ENCODE assay signal across 1 cellular context in genomic region chr6:139474145-139475108, GRCh38.
TF ChIP-seq lines count a peak whose summit lies in the region.

No MANE protein-coding gene starts in this region.

TF ChIP-seq in K562, 482 proteins besides CTCF, POLR2A, EP300 and RAD21 (continued from another document and continues in another):
- TF ChIP-seq ZNF696 (CRISPR knock-in tag; conservative IDR thresholded peaks at IDR 0.05) (no peak), NBN (IDR thresholded peaks at IDR 0.05; ENCODE audit: low read depth) (peak; percentile 87), TFE3 (CRISPR knock-in tag; IDR thresholded peaks at IDR 0.05) (peak; percentile 94), HDAC1 (IDR thresholded peaks at IDR 0.05) (0 out of 4 replicates have a peak, but pooled peaks of 1 of the 2 experiments have one; percentile 57), BRD9 (IDR thresholded peaks at IDR 0.05; ENCODE audit: low read depth, partially characterized antibody) (peak; percentile 90), DLX4 (CRISPR knock-in tag; IDR thresholded peaks at IDR 0.05) (no peak), MEF2D (tag; conservative IDR thresholded peaks at IDR 0.05; ENCODE audit: low read depth) (no peak), TCF15 (CRISPR knock-in tag; IDR thresholded peaks at IDR 0.05) (no peak), CEBPG (CRISPR knock-in tag; IDR thresholded peaks at IDR 0.05) (no peak), CEBPG (tag; conservative IDR thresholded peaks at IDR 0.05 in 1 of 2, IDR thresholded peaks at IDR 0.05 in 1 of 2) (0 out of 4 replicates have a peak, but pooled peaks of 1 of the 2 experiments have one; percentile 5), USF2 (CRISPR knock-in tag; IDR thresholded peaks at IDR 0.05) (peak; percentile 60), DPF2 (IDR thresholded peaks at IDR 0.05) (peak; percentile 79), CREM (IDR thresholded peaks at IDR 0.05; ENCODE audit: low read depth) (peak; percentile 65), CBX1 (IDR thresholded peaks at IDR 0.05; ENCODE audit: low read depth) (no peak), KLF10 (CRISPR knock-in tag; IDR thresholded peaks at IDR 0.05) (no peak), RUNX1 (IDR thresholded peaks at IDR 0.05; ENCODE audit: low read depth) (no peak), PBX2 (CRISPR knock-in tag; IDR thresholded peaks at IDR 0.05; ENCODE audit: low read depth) (no peak), PBX2 (tag; conservative IDR thresholded peaks at IDR 0.05; ENCODE audit: low read depth) (peak; percentile 78), PHB (CRISPR knock-in tag; IDR thresholded peaks at IDR 0.05) (no peak), ZHX1 (conservative IDR thresholded peaks at IDR 0.05; ENCODE audit: low read length) (no peak), SP1 (CRISPR knock-in tag; IDR thresholded peaks at IDR 0.05) (no peak), JUNB (CRISPR knock-in tag; conservative IDR thresholded peaks at IDR 0.05) (no peak), ZNF592 (IDR thresholded peaks at IDR 0.05) (peak; percentile 68), TAL1 (IDR thresholded peaks at IDR 0.05) (0 out of 2 replicates have a peak, but pooled peaks have one; percentile 15), POLR2AphosphoS5 (IDR thresholded peaks at IDR 0.05; ENCODE audit: control insufficient read depth, insufficient read depth, low read depth, low read length) (no peak), STAT6 (CRISPR knock-in tag; IDR thresholded peaks at IDR 0.05) (no peak), ATF1 (CRISPR knock-in tag; IDR thresholded peaks at IDR 0.05) (no peak), ATF1 (tag; IDR thresholded peaks at IDR 0.05) (peak; percentile 65), BMI1 (IDR thresholded peaks at IDR 0.05; ENCODE audit: low read length) (no peak), PHB2 (IDR thresholded peaks at IDR 0.05; ENCODE audit: low read depth) (0 out of 2 replicates have a peak, but pooled peaks have one; percentile 20), KDM4B (IDR thresholded peaks at IDR 0.05; ENCODE audit: borderline replicate concordance in 2 of 2, low read depth in 1 of 2) (no peak), CEBPZ (IDR thresholded peaks at IDR 0.05; ENCODE audit: borderline replicate concordance, low read depth, low read length) (no peak), KHSRP (IDR thresholded peaks at IDR 0.05) (no peak), PCBP2 (IDR thresholded peaks at IDR 0.05; ENCODE audit: low read depth, low read length, poor library complexity, severe bottlenecking) (no peak), REST (CRISPR knock-in tag; IDR thresholded peaks at IDR 0.05; ENCODE audit: low read depth) (no peak)
